Comparison of ENCODE assay signal across 10 cellular contexts in genomic region chr1:234844479-234845031, GRCh38.
A peak's percentile ranks its signal among the peaks of the same experiment; 100 is the strongest.
DNase-seq lines count a peak whose midpoint lies in the region; ATAC-seq and TF ChIP-seq lines count a peak whose summit lies in the region.
"Had no signal": no experiment of that assay in that cellular context is flagged by ENCODE, and none has a peak within 500 bp of the region (broad histone marks: within the 10 kb centered on the region; RNA-seq: fewer than 3 reads in every experiment).

No MANE protein-coding gene starts in this region.

- peaks cover under 1% of the 10 kb centered on the region; the same call in 1 of the 2 replicates for H3K36me3 Mint-ChIP-seq in WTC11

- H3K4me1 ChIP-seq in BLaER1 treated with 17β-estradiol and CSF1 and Interleukin-3, amounts not matched to agents 10 nM and 100 nM, result peaks cover 77 to 99% (median 91%) of the 10 kb centered on the region in 10 experiments
- H3K4me1 ChIP-seq in lower lobe of right lung, result peaks cover 46% of the 10 kb centered on the region

- peak overlapping the region; percentile 75 for H3K27ac Mint-ChIP-seq in WTC11

- peak overlapping the region; percentile 41 to 84 (median 55); a peak in 21 of 22 replicates for H3K9ac ChIP-seq in BLaER1 treated with 17β-estradiol and CSF1 and Interleukin-3, amounts not matched to agents 10 nM and 100 nM

- no peaks in the 10 kb centered on the region for H4K20me1 ChIP-seq in BLaER1 treated with 17β-estradiol and CSF1 and Interleukin-3, amounts not matched to agents 10 nM and 100 nM

- H3K9me3 ChIP-seq in BLaER1 treated with 17β-estradiol and CSF1 and Interleukin-3, amounts not matched to agents 10 nM and 100 nM (replicated peaks in 1 of 11), result peaks cover 0 to 18% (median 15%) of the 10 kb centered on the region in 11 experiments; a peak in 19 of 22 replicates
- H3K9me3 ChIP-seq in lower lobe of right lung, result no peaks in the 10 kb centered on the region

- H3K4me3 Mint-ChIP-seq in WTC11, result no peak overlapping the region

- intact Hi-C loops in lower lobe of right lung (cut with DNase I), result no loop called here

- TF ChIP-seq CTCF in WTC11 (IDR thresholded peaks at IDR 0.05), result no peak
- no peak for TF ChIP-seq CTCF in lower lobe of right lung (IDR thresholded peaks at IDR 0.05)

- no peaks in the 10 kb centered on the region for H3K36me3 ChIP-seq in BLaER1 treated with 17β-estradiol and CSF1 and Interleukin-3, amounts not matched to agents 10 nM and 100 nM
- no peaks in the 10 kb centered on the region for H3K36me3 ChIP-seq in lower lobe of right lung
- H3K36me3 ChIP-seq: cardiac muscle cell had no signal

- peaks cover 18% of the 10 kb centered on the region for H3K9me3 Mint-ChIP-seq in WTC11

- POLR2A ChIA-PET in WTC11 (lab: Charles Lee), result interaction anchor here (0.6 to 0.7 kb wide), 2 partner anchors 34 to 142 kb away, joined by 3 to 6 read pairs; no protein-coding TSS in a partner anchor

- peak overlapping the region; percentile 50 to 97 (median 86); a peak in 21 of 22 replicates for H3K27ac ChIP-seq in BLaER1 treated with 17β-estradiol and CSF1 and Interleukin-3, amounts not matched to agents 10 nM and 100 nM
- H3K27ac ChIP-seq in lower lobe of right lung (peak overlapping the region; percentile 28), caudate nucleus (ENCODE audit: low read depth, low read length) (no peak overlapping the region)
- H3K27ac ChIP-seq: cardiac muscle cell had no signal

- peak; percentile 32 for ATAC-seq in GM19395 (IDR thresholded peaks at IDR 0.05; ENCODE audit: unreplicated experiment)
- ATAC-seq in WTC11, result peak; percentile 44; the same call in 1 of the 2 replicates
- no peak for ATAC-seq in lower lobe of right lung
- no peak for ATAC-seq in HG02678 (IDR thresholded peaks at IDR 0.05; ENCODE audit: unreplicated experiment)
- no peak for ATAC-seq in HG02763 (IDR thresholded peaks at IDR 0.05; ENCODE audit: unreplicated experiment)

- no peaks in the 10 kb centered on the region for H3K27me3 ChIP-seq in BLaER1 treated with 17β-estradiol and CSF1 and Interleukin-3, amounts not matched to agents 10 nM and 100 nM
- no peaks in the 10 kb centered on the region for H3K27me3 ChIP-seq in lower lobe of right lung (ENCODE audit: low read depth)
- H3K27me3 ChIP-seq: cardiac muscle cell had no signal

- no peaks in the 10 kb centered on the region for H3K27me3 Mint-ChIP-seq in WTC11 (ENCODE audit: low read depth)

- CTCF ChIA-PET in WTC11 (lab: Charles Lee), result interaction anchor here (0.7 to 1.4 kb wide), 2 partner anchors 9 to 247 kb away, joined by 3 to 5 read pairs; no protein-coding TSS in a partner anchor

- H3K4me2 ChIP-seq in BLaER1 treated with 17β-estradiol and CSF1 and Interleukin-3, amounts not matched to agents 10 nM and 100 nM, result peak overlapping the region; percentile 80 to 97 (median 87)

- DNase-seq in WTC11 (ENCODE audit: low spot score) (no peak), lower lobe of right lung (no peak), amygdala (lab: John Stamatoyannopoulos, UW) (no peak), caudate nucleus (lab: John Stamatoyannopoulos, UW) (no peak)
- DNase-seq: NCI-H345 had no signal

- peaks cover 16% of the 10 kb centered on the region for H3K4me1 Mint-ChIP-seq in WTC11

- H3K4me3 ChIP-seq in BLaER1 treated with 17β-estradiol and CSF1 and Interleukin-3, amounts not matched to agents 10 nM and 100 nM, result peak overlapping the region in 7 of 10 experiments; percentile 6 to 35 (median 22); a peak in 7 of 20 replicates
- H3K4me3 ChIP-seq in lower lobe of right lung, result no peak overlapping the region
- H3K4me3 ChIP-seq: cardiac muscle cell had no signal

TF ChIP-seq in WTC11, 78 proteins besides CTCF, POLR2A, EP300 and RAD21:
- TF ChIP-seq GTF2I (CRISPR knock-in tag; conservative IDR thresholded peaks at IDR 0.05) (no peak), ZNF512 (CRISPR knock-in tag; IDR thresholded peaks at IDR 0.05; ENCODE audit: borderline replicate concordance) (no peak), SOX15 (CRISPR knock-in tag; IDR thresholded peaks at IDR 0.05) (no peak), TEAD1 (CRISPR knock-in tag; IDR thresholded peaks at IDR 0.05) (no peak), ZNF281 (CRISPR knock-in tag; IDR thresholded peaks at IDR 0.05) (no peak), EMX1 (CRISPR knock-in tag; IDR thresholded peaks at IDR 0.05) (no peak), JAZF1 (CRISPR knock-in tag; IDR thresholded peaks at IDR 0.05) (no peak), OVOL2 (CRISPR knock-in tag; IDR thresholded peaks at IDR 0.05; ENCODE audit: borderline replicate concordance) (no peak), ZNF219 (CRISPR knock-in tag; IDR thresholded peaks at IDR 0.05; ENCODE audit: borderline replicate concordance) (no peak), RORB (CRISPR knock-in tag; IDR thresholded peaks at IDR 0.05) (no peak), NR2C2 (CRISPR knock-in tag; IDR thresholded peaks at IDR 0.05) (no peak), PRRX2 (CRISPR knock-in tag; IDR thresholded peaks at IDR 0.05) (no peak), NFYB (CRISPR knock-in tag; conservative IDR thresholded peaks at IDR 0.05; ENCODE audit: low read depth) (no peak)

Comparison
In these comparisons a context has a peak if more than half of its experiments do, and no peak if none do; other contexts are left out.
1. ATAC-seq: peak in GM19395 (single experiment) and WTC11 (single experiment); none in lower lobe of right lung (0 of 2), HG02678 (single experiment) and HG02763 (single experiment).